8 cellular contexts compared by ENCODE assay signal in the genomic region with DNA sequence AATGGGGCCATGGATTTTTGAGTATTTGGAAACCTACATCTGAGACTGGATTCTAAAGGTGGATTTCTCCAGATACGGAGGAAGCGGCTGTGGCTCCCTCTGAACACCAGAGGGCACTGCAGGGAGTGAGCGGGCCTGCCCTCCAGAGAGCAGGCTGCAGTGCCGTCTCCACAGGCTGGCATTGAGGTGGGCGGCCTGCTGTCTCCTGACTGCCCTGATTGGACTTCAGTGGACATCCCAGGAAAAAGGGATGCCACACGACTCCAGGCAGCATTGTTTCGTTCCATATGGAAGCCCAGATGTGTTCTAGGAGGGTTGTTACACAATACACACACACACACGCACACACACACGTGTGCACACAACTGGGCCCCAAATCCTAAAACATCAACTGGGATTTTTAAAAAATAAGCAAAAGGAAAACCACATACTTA. TPM values are rescaled to one million over a fixed set of nuclear protein-coding genes. Genes with fewer than 3 reads are reported as not detected.
DNase-seq lines count a peak whose midpoint lies in the region; ATAC-seq lines count a peak whose summit lies in the region.

No MANE protein-coding gene starts in this region.

- no peak overlapping the region for H4K5ac ChIP-seq in mesendoderm (ENCODE audit: low read length)

- intact Hi-C loops in Right ventricle myocardium inferior (cut with DNase I) (no loop called here), cardiac septum (cut with DNase I) (no loop called here)
- intact Hi-C loops in activated CD4-positive, alpha-beta T cell treated with anti-CD3 and anti-CD28 coated beads, Interleukin-2, amount 10 ng/mL, durations not matched to agents 24 days and 14 days (cut with micrococcal nuclease), result loop anchor here (5.0 kb wide), 1 partner anchor 71 kb away; no protein-coding TSS in a partner anchor

- no CpG with 5 or more reads among the region's 9 CpGs for WGBS in mesendoderm (ENCODE audit: extremely low coverage, insufficient coverage, low lambda C conversion rate)

- H2BK120ac ChIP-seq in mesendoderm (ENCODE audit: low read depth, low read length), result no peak overlapping the region

- H3K4me2 ChIP-seq in mesendoderm (ENCODE audit: low read length), result no peak overlapping the region

- H3K4me1 ChIP-seq in mesendoderm (ENCODE audit: control insufficient read depth, low read depth, low read length), result peaks cover 13% of the 10 kb centered on the region

- no peak overlapping the region for H3K4ac ChIP-seq in mesendoderm (ENCODE audit: low read depth, low read length)

- H2BK15ac ChIP-seq in mesendoderm (replicated peaks; ENCODE audit: low read depth), result no peak overlapping the region

- no peaks in the 10 kb centered on the region for H3K27me3 ChIP-seq in mesendoderm (ENCODE audit: insufficient read depth, low read length, poor library complexity)

- no peak overlapping the region for H3K23ac ChIP-seq in mesendoderm (ENCODE audit: low read length)

- no peak overlapping the region for H3K4me3 ChIP-seq in mesendoderm (ENCODE audit: low read length)

- no peaks in the 10 kb centered on the region for H3K79me1 ChIP-seq in mesendoderm (ENCODE audit: low read length)

- H3K27ac Mint-ChIP-seq in activated CD4-positive, alpha-beta T cell treated with anti-CD3 and anti-CD28 coated beads, Interleukin-2, amount 10 ng/mL, durations not matched to agents 24 days and 14 days, result no peak overlapping the region
- H3K27ac Mint-ChIP-seq in effector memory CD8-positive, alpha-beta T cell, result no peak overlapping the region
- H3K27ac Mint-ChIP-seq in stimulated activated naive B cell treated with anti-CD40 and anti-IgM and Interleukin-4, amounts not matched to agents 10 μg/mL and 1 μg/mL and 100 μg/mL, for 72 hours, result no peak overlapping the region

- no peaks in the 10 kb centered on the region for H3K4me1 Mint-ChIP-seq in activated CD4-positive, alpha-beta T cell treated with anti-CD3 and anti-CD28 coated beads, Interleukin-2, amount 10 ng/mL, durations not matched to agents 24 days and 14 days
- H3K4me1 Mint-ChIP-seq in effector memory CD8-positive, alpha-beta T cell (ENCODE audit: low read depth in 2 of 2), result peaks cover 0 to 4% of the 10 kb centered on the region in 2 donors
- no peaks in the 10 kb centered on the region for H3K4me1 Mint-ChIP-seq in stimulated activated naive B cell treated with anti-CD40 and anti-IgM and Interleukin-4, amounts not matched to agents 10 μg/mL and 1 μg/mL and 100 μg/mL, for 72 hours

- no peak overlapping the region for H2AK5ac ChIP-seq in mesendoderm (ENCODE audit: low read length)

- H3K18ac ChIP-seq in mesendoderm (ENCODE audit: low read length), result no peak overlapping the region

- peaks cover 10% of the 10 kb centered on the region for H3K27me3 Mint-ChIP-seq in activated CD4-positive, alpha-beta T cell treated with anti-CD3 and anti-CD28 coated beads, Interleukin-2, amount 10 ng/mL, durations not matched to agents 24 days and 14 days
- H3K27me3 Mint-ChIP-seq in effector memory CD8-positive, alpha-beta T cell, result peaks cover 32 to 61% of the 10 kb centered on the region in 2 donors
- H3K27me3 Mint-ChIP-seq in stimulated activated naive B cell treated with anti-CD40 and anti-IgM and Interleukin-4, amounts not matched to agents 10 μg/mL and 1 μg/mL and 100 μg/mL, for 72 hours, result peaks cover 21 to 29% of the 10 kb centered on the region in 2 donors

- no peak overlapping the region for H4K8ac ChIP-seq in mesendoderm (ENCODE audit: low read depth, low read length)

- no peak overlapping the region for H3K9ac ChIP-seq in mesendoderm (ENCODE audit: low read length)

- H3K36me3 ChIP-seq in mesendoderm (ENCODE audit: control insufficient read depth, insufficient read depth, low read length), result no peaks in the 10 kb centered on the region

- DNase-seq in Right ventricle myocardium inferior (ENCODE audit: missing footprints), result no peak
- no peak for DNase-seq in cardiac septum (ENCODE audit: low spot score)
- DNase-seq in NCI-H1694 (lab: John Stamatoyannopoulos, UW), result peak; percentile 30
- DNase-seq in activated CD4-positive, alpha-beta T cell treated with anti-CD3 and anti-CD28 coated beads, Interleukin-2, amount 10 ng/mL, durations not matched to agents 24 days and 14 days, result peak; percentile 81
- DNase-seq in effector memory CD8-positive, alpha-beta T cell, result peak; percentile 13 to 41 (median 17)
- DNase-seq in mesendoderm, result peak; percentile 69
- DNase-seq in stimulated activated naive B cell treated with anti-CD40 and anti-IgM and Interleukin-4, amounts not matched to agents 10 μg/mL and 1 μg/mL and 100 μg/mL, for 72 hours, result peak; percentile 14

- H3K79me2 ChIP-seq in mesendoderm (ENCODE audit: control insufficient read depth, insufficient read depth, low read length), result no peaks in the 10 kb centered on the region

- no peaks in the 10 kb centered on the region for H3K9me3 Mint-ChIP-seq in activated CD4-positive, alpha-beta T cell treated with anti-CD3 and anti-CD28 coated beads, Interleukin-2, amount 10 ng/mL, durations not matched to agents 24 days and 14 days
- no peaks in the 10 kb centered on the region for H3K9me3 Mint-ChIP-seq in effector memory CD8-positive, alpha-beta T cell
- no peaks in the 10 kb centered on the region for H3K9me3 Mint-ChIP-seq in stimulated activated naive B cell treated with anti-CD40 and anti-IgM and Interleukin-4, amounts not matched to agents 10 μg/mL and 1 μg/mL and 100 μg/mL, for 72 hours

- ATAC-seq in Right ventricle myocardium inferior (peak; percentile 73), HG03342 (IDR thresholded peaks at IDR 0.05; ENCODE audit: unreplicated experiment) (no peak)
- peak; percentile 60 for ATAC-seq in effector memory CD8-positive, alpha-beta T cell (replicated peaks)
- ATAC-seq in stimulated activated naive B cell treated with anti-CD40 and anti-IgM and Interleukin-4, amounts not matched to agents 10 μg/mL and 1 μg/mL and 100 μg/mL, for 72 hours (replicated peaks), result peak; percentile 79 to 88

- H3K27ac ChIP-seq in mesendoderm (ENCODE audit: low read depth, low read length), result no peak overlapping the region

- H3K4me3 Mint-ChIP-seq in activated CD4-positive, alpha-beta T cell treated with anti-CD3 and anti-CD28 coated beads, Interleukin-2, amount 10 ng/mL, durations not matched to agents 24 days and 14 days, result no peak overlapping the region
- no peak overlapping the region for H3K4me3 Mint-ChIP-seq in effector memory CD8-positive, alpha-beta T cell
- no peak overlapping the region for H3K4me3 Mint-ChIP-seq in stimulated activated naive B cell treated with anti-CD40 and anti-IgM and Interleukin-4, amounts not matched to agents 10 μg/mL and 1 μg/mL and 100 μg/mL, for 72 hours

- peak overlapping the region; percentile 47 for H3K56ac ChIP-seq in mesendoderm (ENCODE audit: low read length)

- no peaks in the 10 kb centered on the region for H3K36me3 Mint-ChIP-seq in activated CD4-positive, alpha-beta T cell treated with anti-CD3 and anti-CD28 coated beads, Interleukin-2, amount 10 ng/mL, durations not matched to agents 24 days and 14 days (ENCODE audit: low read depth)
- no peaks in the 10 kb centered on the region for H3K36me3 Mint-ChIP-seq in effector memory CD8-positive, alpha-beta T cell (ENCODE audit: insufficient read depth)
- no peaks in the 10 kb centered on the region for H3K36me3 Mint-ChIP-seq in stimulated activated naive B cell treated with anti-CD40 and anti-IgM and Interleukin-4, amounts not matched to agents 10 μg/mL and 1 μg/mL and 100 μg/mL, for 72 hours

- no peak overlapping the region for H2BK5ac ChIP-seq in mesendoderm (ENCODE audit: low read length)

RNA-seq across cellular contexts. Expression of gene ANO2, which starts 20.9 kb away (rescaled TPM):
- 19.5 TPM for total RNA-seq in Right ventricle myocardium inferior
- 13.6 TPM for total RNA-seq in cardiac septum
- not detected in 2 replicates for total RNA-seq in activated CD4-positive, alpha-beta T cell treated with anti-CD3 and anti-CD28 coated beads, Interleukin-2, amount 10 ng/mL, durations not matched to agents 24 days and 14 days
- 2.2 TPM for polyA plus RNA-seq in mesendoderm (2013, experiment 1 of 2)
- polyA plus RNA-seq in mesendoderm (2013, experiment 2 of 2), result 2.4 TPM

Comparison
In these comparisons a context has a peak if more than half of its experiments do, and no peak if none do; other contexts are left out.
1. DNase-seq: peak in NCI-H1694 (single experiment), activated CD4-positive, alpha-beta T cell treated with anti-CD3 and anti-CD28 coated beads, Interleukin-2, amount 10 ng/mL, durations not matched to agents 24 days and 14 days (single experiment), effector memory CD8-positive, alpha-beta T cell (3 of 3), mesendoderm (single experiment) and stimulated activated naive B cell treated with anti-CD40 and anti-IgM and Interleukin-4, amounts not matched to agents 10 μg/mL and 1 μg/mL and 100 μg/mL, for 72 hours (single experiment); none in Right ventricle myocardium inferior (single experiment) and cardiac septum (single experiment).
2. RNA of gene ANO2, which starts 20.9 kb away (total RNA-seq): 19.5 TPM in Right ventricle myocardium inferior (single experiment) and 13.6 TPM in cardiac septum (single experiment); not detected in activated CD4-positive, alpha-beta T cell treated with anti-CD3 and anti-CD28 coated beads, Interleukin-2, amount 10 ng/mL, durations not matched to agents 24 days and 14 days; every median in the first group is over 10 times any median in the second.